Comparison of ENCODE assay signal across 26 cellular contexts in the genomic region with DNA sequence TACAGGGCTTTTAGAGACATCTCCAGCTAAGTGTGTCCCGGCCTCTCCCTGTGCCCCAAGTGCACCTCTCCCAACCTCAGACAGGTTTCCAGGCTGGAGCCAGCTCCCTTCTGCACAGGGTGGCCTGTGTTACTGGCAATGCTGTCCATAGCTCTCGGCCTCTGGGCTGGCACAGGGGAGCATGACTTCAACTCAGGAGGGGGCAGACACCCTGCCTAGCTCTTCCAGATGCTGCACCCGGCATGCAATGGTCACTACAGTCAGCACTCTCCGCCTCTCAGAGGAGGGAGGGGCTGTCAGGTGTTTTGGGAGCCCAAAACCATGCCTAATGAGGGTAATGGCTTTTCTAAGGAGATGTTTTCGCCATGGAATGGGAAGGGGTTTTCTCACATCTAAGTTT. TPM values are rescaled to one million over a fixed set of nuclear protein-coding genes. Genes with fewer than 3 reads are reported as not detected.
DNase-seq lines count a peak whose midpoint lies in the region; ATAC-seq, FAIRE-seq and TF ChIP-seq lines count a peak whose summit lies in the region.
"Had no signal": no experiment of that assay in that cellular context is flagged by ENCODE, and none has a peak within 500 bp of the region (broad histone marks: within the 10 kb centered on the region; RNA-seq: fewer than 3 reads in every experiment).

No MANE protein-coding gene starts in this region.

- no peak overlapping the region for H3K9ac ChIP-seq in HepG2 (ENCODE audit: insufficient read depth, low read depth, low read length)
- H3K9ac ChIP-seq in Karpas-422 (ENCODE audit: low read length), result 0 out of 2 replicates have a peak overlapping the region, but pooled peaks have one; percentile 18
- H3K9ac ChIP-seq: neural progenitor cell had no signal

- 100% methylated on average over 1 of the region's 5 CpGs for WGBS in HepG2 (ENCODE audit: low lambda C conversion rate)
- 62% methylated on average over 3 of the region's 5 CpGs for WGBS in right lobe of liver (ENCODE audit: insufficient coverage, low coverage, low lambda C conversion rate, missing lambda C conversion rate)
- WGBS in spleen, 5 donors, result 75 to 97% (median 90%) methylated on average over 2 to 5 of the region's 5 CpGs

- H3K9me2 ChIP-seq in Karpas-422 (replicated peaks; ENCODE audit: insufficient read depth, low read length), result no peaks in the 10 kb centered on the region

- H3K4me1 ChIP-seq in HepG2 (ENCODE audit: insufficient read depth, low read length), result peaks cover 44% of the 10 kb centered on the region
- H3K4me1 ChIP-seq in right lobe of liver, result peaks cover 0 to 2% (median 0%) of the 10 kb centered on the region in 4 donors
- H3K4me1 ChIP-seq in Karpas-422 (ENCODE audit: low read length), result peaks cover 33% of the 10 kb centered on the region
- peaks cover 17% of the 10 kb centered on the region for H3K4me1 ChIP-seq in effector memory CD4-positive, alpha-beta T cell (ENCODE audit: control insufficient read depth, insufficient read depth, low read length, poor library complexity, severe bottlenecking)
- H3K4me1 ChIP-seq in spleen, result peaks cover 0 to 40% (median 24%) of the 10 kb centered on the region in 6 donors
- H3K4me1 ChIP-seq: neural progenitor cell had no signal

- no peaks in the 10 kb centered on the region for H3K27me3 ChIP-seq in HepG2 (ENCODE audit: control insufficient read depth in 1 of 2, insufficient read depth in 2 of 2, low read length in 2 of 2)
- no peaks in the 10 kb centered on the region for H3K27me3 ChIP-seq in right lobe of liver
- no peaks in the 10 kb centered on the region for H3K27me3 ChIP-seq in Karpas-422 (ENCODE audit: low read length)
- H3K27me3 ChIP-seq in effector memory CD4-positive, alpha-beta T cell (replicated peaks; ENCODE audit: control insufficient read depth, insufficient read depth, low read length, poor library complexity, severe bottlenecking), result no peaks in the 10 kb centered on the region
- no peaks in the 10 kb centered on the region for H3K27me3 ChIP-seq in spleen (replicated peaks in 1 of 7)
- H3K27me3 ChIP-seq: neural progenitor cell, tibial nerve had no signal

- H3K79me2 ChIP-seq in HepG2 (ENCODE audit: insufficient read depth, low read length) (peaks cover 15% of the 10 kb centered on the region), Karpas-422 (ENCODE audit: low read length) (peaks cover 19% of the 10 kb centered on the region)

- no peaks in the 10 kb centered on the region for H4K20me1 ChIP-seq in HepG2 (ENCODE audit: insufficient read depth, low read length)
- H4K20me1 ChIP-seq in Karpas-422 (ENCODE audit: insufficient read depth, low read depth, low read length), result no peaks in the 10 kb centered on the region

- BruUV-seq in HepG2 (replicated peaks; lab: Mats Ljungman, UMichigan), result no TSS peak

- FAIRE-seq in HepG2 (lab: Jason Lieb, UNC), result no peak
- FAIRE-seq: colon had no signal

- TF ChIP-seq CTCF in HepG2 (CRISPR knock-in tag; IDR thresholded peaks at IDR 0.05), result no peak
- TF ChIP-seq CTCF in right lobe of liver (IDR thresholded peaks at IDR 0.05), result no peak
- TF ChIP-seq CTCF in spleen (IDR thresholded peaks at IDR 0.05 in 8 of 11, conservative IDR thresholded peaks at IDR 0.05 in 3 of 11), result no peak
- no peak for TF ChIP-seq CTCF in GM10266 (IDR thresholded peaks at IDR 0.05; ENCODE audit: control insufficient read depth, insufficient read depth, low read depth, missing control alignments)

- in situ Hi-C loops in HepG2 (cut with HindIII; ENCODE audit: extremely low pct_ligation_motif_present, low pct_unique_long_range_greater_than_20kb), result no loop called here

- CTCF ChIA-PET in HepG2 (lab: Yijun Ruan, JAX; ENCODE audit: low intra/inter-chr PET ratio, low total read pairs), result no interaction called here

- H3K9me3 ChIP-seq in HepG2 (ENCODE audit: low read length) (no peaks in the 10 kb centered on the region), right lobe of liver (no peaks in the 10 kb centered on the region), Karpas-422 (ENCODE audit: low read length) (no peaks in the 10 kb centered on the region), spleen (no peaks in the 10 kb centered on the region)
- no peaks in the 10 kb centered on the region for H3K9me3 ChIP-seq in effector memory CD4-positive, alpha-beta T cell (ENCODE audit: control insufficient read depth, low read length)
- H3K9me3 ChIP-seq: tibial nerve had no signal

- TF ChIP-seq POLR2A in HepG2 (IDR thresholded peaks at IDR 0.05; ENCODE audit: insufficient read depth in 1 of 2, low read depth in 2 of 2, low read length in 2 of 2), result no peak
- TF ChIP-seq POLR2A in right lobe of liver (IDR thresholded peaks at IDR 0.05), result no peak
- TF ChIP-seq POLR2A in spleen (IDR thresholded peaks at IDR 0.05), result no peak

- H3K4me2 ChIP-seq in HepG2 (ENCODE audit: low read depth, low read length) (no peak overlapping the region), Karpas-422 (ENCODE audit: low read depth, low read length, poor library complexity, severe bottlenecking) (peak overlapping the region; percentile 73)
- H3K4me2 ChIP-seq: neural progenitor cell had no signal

- TF ChIP-seq RAD21 in HepG2 (CRISPR knock-in tag; IDR thresholded peaks at IDR 0.05), result no peak

- H3K27ac ChIP-seq in HepG2 (ENCODE audit: extremely low read length, insufficient read depth, low read length) (no peak overlapping the region), right lobe of liver (no peak overlapping the region), Karpas-422 (ENCODE audit: low read length) (no peak overlapping the region), spleen (no peak overlapping the region)
- H3K27ac ChIP-seq in effector memory CD4-positive, alpha-beta T cell (ENCODE audit: insufficient read depth, low read length, poor library complexity, severe bottlenecking), result peak overlapping the region; percentile 18
- H3K27ac ChIP-seq: neural progenitor cell, WERI-Rb-1 had no signal

- DNase-seq in HepG2 (ENCODE audit: low spot score) (no peak), right lobe of liver (no peak), Karpas-422 (no peak), spleen (peak; percentile 64), iPS-NIHi11 (ENCODE audit: low spot score) (no peak), GM10266 (ENCODE audit: extremely low spot score) (no peak)
- no peak for DNase-seq in effector memory CD4-positive, alpha-beta T cell
- no peak for DNase-seq in activated effector memory CD4-positive, alpha-beta T cell treated with Interleukin-2 at 50 U/mL for 16 hours
- DNase-seq: activated CD4-positive, alpha-beta T cell treated with anti-CD3 and anti-CD28 coated beads for 4 hours; activated effector memory CD4-positive, alpha-beta T cell treated with anti-CD3 and anti-CD28 coated beads, Interleukin-2, amount 50 U/mL, for 16 hours; activated naive CD8-positive, alpha-beta T cell treated with anti-CD3 and anti-CD28 coated beads, Interleukin-2, amount 10 ng/mL, durations not matched to agents 7 days and 5 days; aorta; effector CD4-positive, alpha-beta T cell; erythroblast; hypothalamus; mammary epithelial cell; NCI-H1436; NCI-H2081; NCI-H345; NCI-H748 treated with DMSO at 0.1 percent for 48 hours; RPMI8226; WERI-Rb-1 had no signal

- POLR2A ChIA-PET in HepG2 (lab: Yijun Ruan, JAX), result interaction anchor here (1.4 to 1.5 kb wide), 2 partner anchors 9 to 16 kb away, joined by 3 to 6 read pairs; no protein-coding TSS in a partner anchor

- H3K36me3 ChIP-seq in HepG2 (replicated peaks in 1 of 2; ENCODE audit: control insufficient read depth in 1 of 2, insufficient read depth in 2 of 2, low read length in 2 of 2) (peaks cover 0 to 3% of the 10 kb centered on the region in 2 experiments; a peak in 1 of 5 replicates), right lobe of liver (no peaks in the 10 kb centered on the region), Karpas-422 (ENCODE audit: insufficient read depth, low read length) (no peaks in the 10 kb centered on the region), spleen (peaks cover 0 to 41% (median 3%) of the 10 kb centered on the region in 6 donors)
- peaks cover 1% of the 10 kb centered on the region for H3K36me3 ChIP-seq in effector memory CD4-positive, alpha-beta T cell (ENCODE audit: control insufficient read depth, insufficient read depth, low read length)
- H3K36me3 ChIP-seq: neural progenitor cell had no signal

- intact Hi-C loops in HepG2 (cut with micrococcal nuclease; ENCODE audit: unreplicated experiment) (no loop called here), right lobe of liver (cut with DNase I) (no loop called here), spleen (cut with DNase I; ENCODE audit: low total_unique reads) (no loop called here)

- H3K4me3 ChIP-seq in HepG2 (replicated peaks in 1 of 3; ENCODE audit: insufficient read depth in 1 of 3, low read depth in 2 of 3, low read length in 3 of 3), result no peak overlapping the region
- no peak overlapping the region for H3K4me3 ChIP-seq in right lobe of liver
- H3K4me3 ChIP-seq in Karpas-422 (ENCODE audit: low read length), result no peak overlapping the region
- no peak overlapping the region for H3K4me3 ChIP-seq in effector memory CD4-positive, alpha-beta T cell (ENCODE audit: insufficient read depth, low read depth, low read length, poor library complexity, severe bottlenecking)
- no peak overlapping the region for H3K4me3 ChIP-seq in spleen
- H3K4me3 ChIP-seq: GM23338, neural progenitor cell, tibial nerve had no signal

- no peak overlapping the region for H2AFZ ChIP-seq in HepG2 (ENCODE audit: low read length)
- H2AFZ ChIP-seq in Karpas-422 (ENCODE audit: low read length), result no peak overlapping the region
- H2AFZ ChIP-seq: GM23338, neural progenitor cell had no signal

- TF ChIP-seq EP300 in HepG2 (IDR thresholded peaks at IDR 0.05; ENCODE audit: low read depth in 2 of 2, low read length in 2 of 2) (no peak), HepG2 (CRISPR knock-in tag; IDR thresholded peaks at IDR 0.05; ENCODE audit: borderline replicate concordance) (no peak)

- ATAC-seq in HepG2 (no peak), right lobe of liver (no peak)
- ATAC-seq: GM23338 had no signal

RNA-seq across cellular contexts. Expression of gene IRAK1, which starts 2.4 kb away (rescaled TPM):
- 69.8 and 77.3 TPM in 2 replicates for total RNA-seq in HepG2 (2016; rRNA removed; fragmentation: Illumina TruSeq; extraction: Trizol)
- 104 and 121 TPM in 2 replicates for total RNA-seq in HepG2 (2016; cell fraction: cytosol; rRNA removed; fragmentation: Illumina TruSeq; extraction: Trizol; ENCODE audit: low read depth)
- 57.7 and 81.1 TPM in 2 replicates for total RNA-seq in HepG2 (2016; cell fraction: insoluble cytoplasmic fraction; rRNA removed; fragmentation: Illumina TruSeq; extraction: Trizol)
- total RNA-seq in HepG2 (2016; cell fraction: membrane; rRNA removed; fragmentation: Illumina TruSeq; extraction: Trizol), result 244 and 255 TPM in 2 replicates
- total RNA-seq in HepG2 (2016; cell fraction: nucleus; rRNA removed; fragmentation: Illumina TruSeq; extraction: Trizol), result 35.1 and 36.4 TPM in 2 replicates
- polyA plus RNA-seq in HepG2 (2011; rRNA removed), result 57.7 and 83.5 TPM in 2 replicates
- 47.6 and 67.3 TPM in 2 replicates for polyA plus RNA-seq in HepG2 (2011; cell fraction: cytosol; rRNA removed)
- polyA plus RNA-seq in HepG2 (2011; cell fraction: nucleus; rRNA removed), result 59.5 and 63.5 TPM in 2 replicates
- 65.5 and 87.1 TPM in 2 replicates for polyA plus RNA-seq in HepG2 (2012)
- polyA plus RNA-seq in HepG2 (2016; cell fraction: cytosol; fragmentation: Illumina TruSeq; extraction: Trizol; ENCODE audit: low read depth), result 148 and 150 TPM in 2 replicates
- 80.3 and 99.3 TPM in 2 replicates for polyA plus RNA-seq in HepG2 (2016; cell fraction: insoluble cytoplasmic fraction; fragmentation: Illumina TruSeq; extraction: Trizol; ENCODE audit: low read depth)
- polyA plus RNA-seq in HepG2 (2016; cell fraction: membrane; fragmentation: Illumina TruSeq; extraction: Trizol; ENCODE audit: low read depth), result 244 and 277 TPM in 2 replicates
- polyA plus RNA-seq in HepG2 (2016; cell fraction: nucleus; fragmentation: Illumina TruSeq; extraction: Trizol; ENCODE audit: insufficient read depth, low read depth), result 93.5 and 94.6 TPM in 2 replicates
- polyA minus RNA-seq in HepG2 (2011; rRNA and poly(A)+ RNA removed; ENCODE audit: low replicate concordance), result 195 and 354 TPM in 2 replicates
- polyA minus RNA-seq in HepG2 (2011; cell fraction: cytosol; rRNA and poly(A)+ RNA removed), result 79.8 and 83.1 TPM in 2 replicates
- polyA minus RNA-seq in HepG2 (2011; cell fraction: nucleus; rRNA and poly(A)+ RNA removed), result 16.6 and 21.8 TPM in 2 replicates
- total RNA-seq in right lobe of liver, result 10 to 100 TPM; 27.4 to 77.7 (median 41.4) TPM
- total RNA-seq in Karpas-422 (2014; rRNA removed; shearing (Covaris generic); ENCODE audit: low replicate concordance), result 76.0 and 131 TPM in 2 replicates
- total RNA-seq in spleen, result 100 to 1,000 TPM in 2 of 7 donors, 10 to 100 TPM in 5; 86.2 to 118 (median 91.1) TPM
- 10 to 100 TPM; 46.4 to 85.2 (median 55.2) TPM for polyA plus RNA-seq in spleen

RNA-seq across cellular contexts. Expression of gene TMEM187, which starts 49.6 kb away (rescaled TPM):
- total RNA-seq in HepG2 (2016; rRNA removed; fragmentation: Illumina TruSeq; extraction: Trizol) (1.7 and 2.2 TPM in 2 replicates), right lobe of liver (10 to 100 TPM in 1 of 6 experiments, 1 to 10 TPM in 5; 3.8 to 10.3 (median 5.9) TPM), spleen (10 to 100 TPM in 1 of 7 donors, 1 to 10 TPM in 6; 2.0 to 12.2 (median 6.2) TPM)
- 0.40 and 0.53 TPM in 2 replicates for total RNA-seq in HepG2 (2016; cell fraction: cytosol; rRNA removed; fragmentation: Illumina TruSeq; extraction: Trizol; ENCODE audit: low read depth)
- 2.0 and 3.2 TPM in 2 replicates for total RNA-seq in HepG2 (2016; cell fraction: insoluble cytoplasmic fraction; rRNA removed; fragmentation: Illumina TruSeq; extraction: Trizol)
- 1.1 and 1.3 TPM in 2 replicates for total RNA-seq in HepG2 (2016; cell fraction: membrane; rRNA removed; fragmentation: Illumina TruSeq; extraction: Trizol)
- 2.5 and 3.6 TPM in 2 replicates for total RNA-seq in HepG2 (2016; cell fraction: nucleus; rRNA removed; fragmentation: Illumina TruSeq; extraction: Trizol)
- polyA plus RNA-seq in HepG2 (2011; rRNA removed) (6.2 and 6.7 TPM in 2 replicates), spleen (1 to 10 TPM; 3.3 to 7.4 (median 4.9) TPM)
- 7.0 and 11.0 TPM in 2 replicates for polyA plus RNA-seq in HepG2 (2011; cell fraction: cytosol; rRNA removed)
- 4.7 and 4.8 TPM in 2 replicates for polyA plus RNA-seq in HepG2 (2011; cell fraction: nucleus; rRNA removed)
- polyA plus RNA-seq in HepG2 (2012), result 5.0 and 5.4 TPM in 2 replicates
- 0.63 and 0.91 TPM in 2 replicates for polyA plus RNA-seq in HepG2 (2016; cell fraction: cytosol; fragmentation: Illumina TruSeq; extraction: Trizol; ENCODE audit: low read depth)
- polyA plus RNA-seq in HepG2 (2016; cell fraction: insoluble cytoplasmic fraction; fragmentation: Illumina TruSeq; extraction: Trizol; ENCODE audit: low read depth), result 1.3 and 2.0 TPM in 2 replicates
- 0.69 and 1.2 TPM in 2 replicates for polyA plus RNA-seq in HepG2 (2016; cell fraction: membrane; fragmentation: Illumina TruSeq; extraction: Trizol; ENCODE audit: low read depth)
- polyA plus RNA-seq in HepG2 (2016; cell fraction: nucleus; fragmentation: Illumina TruSeq; extraction: Trizol; ENCODE audit: insufficient read depth, low read depth), result 3.0 and 3.8 TPM in 2 replicates
- 9.2 and 13.1 TPM in 2 replicates for polyA minus RNA-seq in HepG2 (2011; rRNA and poly(A)+ RNA removed; ENCODE audit: low replicate concordance)
- 3.5 and 3.7 TPM in 2 replicates for polyA minus RNA-seq in HepG2 (2011; cell fraction: cytosol; rRNA and poly(A)+ RNA removed)
- 1.4 and 3.5 TPM in 2 replicates for polyA minus RNA-seq in HepG2 (2011; cell fraction: nucleus; rRNA and poly(A)+ RNA removed)
- total RNA-seq in Karpas-422 (2014; rRNA removed; shearing (Covaris generic); ENCODE audit: low replicate concordance), result 1.5 and 3.9 TPM in 2 replicates

RNA-seq across cellular contexts. Expression of gene HCFC1, which starts 50.5 kb away (rescaled TPM):
- total RNA-seq in HepG2 (2016; rRNA removed; fragmentation: Illumina TruSeq; extraction: Trizol) (17.8 and 24.0 TPM in 2 replicates), right lobe of liver (10 to 100 TPM; 15.2 to 32.5 (median 19.7) TPM), spleen (10 to 100 TPM; 50.6 to 86.5 (median 62.1) TPM)
- total RNA-seq in HepG2 (2016; cell fraction: cytosol; rRNA removed; fragmentation: Illumina TruSeq; extraction: Trizol; ENCODE audit: low read depth), result 3.1 and 3.2 TPM in 2 replicates
- total RNA-seq in HepG2 (2016; cell fraction: insoluble cytoplasmic fraction; rRNA removed; fragmentation: Illumina TruSeq; extraction: Trizol), result 18.3 and 20.3 TPM in 2 replicates
- total RNA-seq in HepG2 (2016; cell fraction: membrane; rRNA removed; fragmentation: Illumina TruSeq; extraction: Trizol), result 11.9 and 12.8 TPM in 2 replicates
- total RNA-seq in HepG2 (2016; cell fraction: nucleus; rRNA removed; fragmentation: Illumina TruSeq; extraction: Trizol), result 17.9 and 21.9 TPM in 2 replicates
- polyA plus RNA-seq in HepG2 (2011; rRNA removed) (5.8 TPM in 2 replicates), spleen (10 to 100 TPM in 2 of 3 donors, 1 to 10 TPM in 1; 9.5 to 22.7 (median 11.4) TPM)
- 4.6 and 5.7 TPM in 2 replicates for polyA plus RNA-seq in HepG2 (2011; cell fraction: cytosol; rRNA removed)
- polyA plus RNA-seq in HepG2 (2011; cell fraction: nucleus; rRNA removed), result 27.7 and 34.4 TPM in 2 replicates
- polyA plus RNA-seq in HepG2 (2012), result 18.3 and 21.2 TPM in 2 replicates
- polyA plus RNA-seq in HepG2 (2016; cell fraction: cytosol; fragmentation: Illumina TruSeq; extraction: Trizol; ENCODE audit: low read depth), result 2.2 and 2.6 TPM in 2 replicates
- 32.5 and 46.4 TPM in 2 replicates for polyA plus RNA-seq in HepG2 (2016; cell fraction: insoluble cytoplasmic fraction; fragmentation: Illumina TruSeq; extraction: Trizol; ENCODE audit: low read depth)
- polyA plus RNA-seq in HepG2 (2016; cell fraction: membrane; fragmentation: Illumina TruSeq; extraction: Trizol; ENCODE audit: low read depth), result 7.0 and 9.4 TPM in 2 replicates
- polyA plus RNA-seq in HepG2 (2016; cell fraction: nucleus; fragmentation: Illumina TruSeq; extraction: Trizol; ENCODE audit: insufficient read depth, low read depth), result 60.1 and 68.4 TPM in 2 replicates
- 16.9 and 25.4 TPM in 2 replicates for polyA minus RNA-seq in HepG2 (2011; rRNA and poly(A)+ RNA removed; ENCODE audit: low replicate concordance)
- 17.9 and 19.6 TPM in 2 replicates for polyA minus RNA-seq in HepG2 (2011; cell fraction: cytosol; rRNA and poly(A)+ RNA removed)
- 10.3 and 14.4 TPM in 2 replicates for polyA minus RNA-seq in HepG2 (2011; cell fraction: nucleus; rRNA and poly(A)+ RNA removed)
- total RNA-seq in Karpas-422 (2014; rRNA removed; shearing (Covaris generic); ENCODE audit: low replicate concordance), result 16.8 and 29.4 TPM in 2 replicates
